Comparison of ENCODE assay signal across 8 cellular contexts in the genomic region with DNA sequence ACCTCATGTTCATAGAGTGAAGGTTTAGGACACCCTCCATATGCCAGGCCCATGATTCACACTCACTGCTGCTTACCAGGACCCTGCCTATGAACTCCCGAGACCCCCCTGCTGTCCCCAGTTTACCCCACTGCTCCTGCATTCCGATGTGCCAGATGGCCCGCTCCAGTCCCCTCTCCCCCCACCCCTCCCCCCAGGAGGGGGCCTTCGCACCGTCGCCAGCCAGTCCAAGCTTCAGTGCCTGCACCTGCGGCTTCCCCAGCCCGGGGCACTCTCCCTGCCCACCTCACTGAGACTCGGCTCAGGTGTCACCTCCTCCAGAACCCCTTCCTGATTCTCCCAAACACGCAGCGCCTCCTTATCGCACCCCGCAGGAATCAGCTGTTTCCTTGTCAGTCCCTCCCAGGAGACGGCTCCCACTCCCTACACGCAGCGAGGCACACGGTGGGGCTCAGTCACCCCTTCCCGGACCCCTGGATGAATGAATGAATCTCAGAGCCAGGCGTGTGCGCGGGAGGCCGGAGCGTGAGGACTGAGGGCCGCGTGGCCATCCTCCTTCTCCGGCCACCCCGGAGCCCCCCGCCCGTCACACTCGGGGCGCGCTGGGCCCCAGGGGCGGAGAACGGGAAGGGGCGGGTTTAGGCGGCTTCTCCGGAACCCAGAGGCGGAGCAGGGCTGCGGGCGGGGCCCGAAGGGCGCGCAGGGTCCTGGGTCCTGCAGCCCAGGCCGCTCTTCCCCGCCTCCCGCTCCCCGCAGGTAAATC.
DNase-seq lines count a peak whose midpoint lies in the region; ATAC-seq and TF ChIP-seq lines count a peak whose summit lies in the region.

No MANE protein-coding gene starts in this region.

- no peak for TF ChIP-seq CTCF in epithelial cell of esophagus (IDR thresholded peaks at IDR 0.05; ENCODE audit: insufficient read depth, low read depth, low read length, missing control alignments)

- peaks cover 2% of the 10 kb centered on the region for H3K36me3 ChIP-seq in muscle layer of colon (ENCODE audit: insufficient read depth, low read length)

- peak; percentile 69 for DNase-seq in NCI-H748 (lab: John Stamatoyannopoulos, UW; ENCODE audit: unreplicated experiment)
- peak; percentile 62 for DNase-seq in activated CD8-positive, alpha-beta memory T cell treated with anti-CD3 and anti-CD28 coated beads, Interleukin-2, amount 50 U/mL, for 4 hours
- peak; percentile 45 for DNase-seq in epithelial cell of esophagus (ENCODE audit: low read depth)
- DNase-seq in superior temporal gyrus (ENCODE audit: extremely low spot score), result peak; percentile 12

- H3K27me3 ChIP-seq in muscle layer of colon (ENCODE audit: control insufficient read depth in 1 of 2, insufficient read depth in 2 of 2, low read length in 2 of 2), result no peaks in the 10 kb centered on the region

- H3K4me3 ChIP-seq in epithelial cell of esophagus (ENCODE audit: low read length), result peak overlapping the region; percentile 72
- H3K4me3 ChIP-seq in muscle layer of colon (ENCODE audit: low read depth in 1 of 2, low read length in 2 of 2), result peak overlapping the region; percentile 56 to 60

- H3K9me3 ChIP-seq in muscle layer of colon (ENCODE audit: low read length), result no peaks in the 10 kb centered on the region

- peaks cover 69% of the 10 kb centered on the region for H3K4me1 ChIP-seq in muscle layer of colon (ENCODE audit: insufficient read depth, low read length)

- H3K27ac ChIP-seq in muscle layer of colon (ENCODE audit: low read depth, low read length), result peak overlapping the region; percentile 80

- peak; percentile 45 for ATAC-seq in GM18517 (IDR thresholded peaks at IDR 0.05; ENCODE audit: unreplicated experiment)
- ATAC-seq in HG02970 (IDR thresholded peaks at IDR 0.05; ENCODE audit: low FRiP score, unreplicated experiment), result peak; percentile 39
- ATAC-seq in GM18870 (IDR thresholded peaks at IDR 0.05; ENCODE audit: unreplicated experiment), result no peak

- H3K9ac ChIP-seq in muscle layer of colon (ENCODE audit: low read length), result no peak overlapping the region

Comparison
In these comparisons a context has a peak if more than half of its experiments do, and no peak if none do; other contexts are left out.
1. DNase-seq: peak in every context shown above with its lines; median percentile 69 in NCI-H748; 62 in activated CD8-positive, alpha-beta memory T cell treated with anti-CD3 and anti-CD28 coated beads, Interleukin-2, amount 50 U/mL, for 4 hours; 45 in epithelial cell of esophagus; 12 in superior temporal gyrus.